Comparison of ENCODE assay signal across 8 cellular contexts in genomic region chr5:62305715-62306493, GRCh38. TPM values are rescaled to one million over a fixed set of nuclear protein-coding genes. Genes with fewer than 3 reads are reported as not detected.
A peak's percentile ranks its signal among the peaks of the same experiment; 100 is the strongest.
DNase-seq lines count a peak whose midpoint lies in the region; ATAC-seq and TF ChIP-seq lines count a peak whose summit lies in the region.

TSS of gene KIF2A (plus strand) at chr5:62306206. CDS start at chr5:62306473, 267 bp downstream.

- H3K36me3 ChIP-seq in DND-41 (ENCODE audit: insufficient read depth, low read length) (peaks cover 15% of the 10 kb centered on the region), KMS-11 (ENCODE audit: insufficient read depth) (no peaks in the 10 kb centered on the region), Panc1 (ENCODE audit: control insufficient read depth, insufficient read depth, low read length) (no peaks in the 10 kb centered on the region; the same call in 1 of the 2 replicates), muscle layer of colon (ENCODE audit: insufficient read depth, low read length) (no peaks in the 10 kb centered on the region)

- in situ Hi-C loops in Panc1 (cut with HindIII; ENCODE audit: low pct_unique_long_range_greater_than_20kb, low sequenced_read_pairs): no loop called here

- DNase-seq in DND-41 (peak; percentile 94), Panc1 (ENCODE audit: low read depth, low spot score) (peak; percentile 47)
- DNase-seq in activated T-cell treated with anti-CD3 and anti-CD28 coated beads, Interleukin-2, amount 50 U/mL, for 4 hours: peak; percentile 87
- peak; percentile 76 to 84 for DNase-seq in stimulated activated CD8-positive, alpha-beta memory T cell treated with anti-CD3 and anti-CD28 coated beads, Interleukin-7, amount 100 ng/mL, for 1 hour (ENCODE audit: low read depth in 2 of 2)

- H3K27me3 ChIP-seq in DND-41 (ENCODE audit: insufficient read depth, low read length, poor library complexity): no peaks in the 10 kb centered on the region
- H3K27me3 ChIP-seq in KMS-11 (ENCODE audit: insufficient read depth, low read depth): no peaks in the 10 kb centered on the region
- no peaks in the 10 kb centered on the region for H3K27me3 ChIP-seq in Panc1 (ENCODE audit: control insufficient read depth, insufficient read depth, low read length)
- H3K27me3 ChIP-seq in muscle layer of colon (ENCODE audit: control insufficient read depth in 1 of 2, insufficient read depth in 2 of 2, low read length in 2 of 2): no peaks in the 10 kb centered on the region

- H3K9ac ChIP-seq in DND-41 (ENCODE audit: low read depth, low read length) (peak within 1 kb of the TSS; percentile 94), KMS-11 (peak within 1 kb of the TSS; percentile 82), muscle layer of colon (ENCODE audit: low read length) (peak within 1 kb of the TSS; percentile 71)

- intact Hi-C loops in Panc1 (cut with micrococcal nuclease; ENCODE audit: unreplicated experiment): no loop called here

- POLR2A ChIA-PET in Panc1 (lab: Charles Lee): no interaction called here

- H3K9me3 Mint-ChIP-seq in activated T-cell treated with anti-CD3 and anti-CD28 coated beads, Interleukin-2, amount 50 U/mL, for 4 hours: no peaks in the 10 kb centered on the region

- peak within 1 kb of the TSS; percentile 100 for H3K4me3 Mint-ChIP-seq in activated T-cell treated with anti-CD3 and anti-CD28 coated beads, Interleukin-2, amount 50 U/mL, for 4 hours

- peak; percentile 23 for TF ChIP-seq CTCF in DND-41 (IDR thresholded peaks at IDR 0.05; ENCODE audit: borderline replicate concordance, extremely low read depth, low read length, poor library complexity, severe bottlenecking)
- TF ChIP-seq CTCF in KMS-11 (conservative IDR thresholded peaks at IDR 0.05; ENCODE audit: low read depth, low read length): no peak
- TF ChIP-seq CTCF in Panc1 (IDR thresholded peaks at IDR 0.05): no peak

- H3K4me2 ChIP-seq in DND-41 (ENCODE audit: insufficient read depth, low read length) (peak within 1 kb of the TSS; percentile 80), KMS-11 (peak within 1 kb of the TSS; percentile 81)

- peaks cover 32% of the 10 kb centered on the region for H4K20me1 ChIP-seq in DND-41 (ENCODE audit: insufficient read depth, low read length)
- H4K20me1 ChIP-seq in KMS-11 (ENCODE audit: insufficient read depth): no peaks in the 10 kb centered on the region

- peaks cover 40% of the 10 kb centered on the region for H3K4me1 ChIP-seq in DND-41 (ENCODE audit: insufficient read depth, low read length)
- peaks cover 27% of the 10 kb centered on the region for H3K4me1 ChIP-seq in KMS-11 (ENCODE audit: low read depth, poor library complexity, severe bottlenecking)
- H3K4me1 ChIP-seq in Panc1 (ENCODE audit: control insufficient read depth, insufficient read depth, low read length): peaks cover 13% of the 10 kb centered on the region
- H3K4me1 ChIP-seq in muscle layer of colon (ENCODE audit: insufficient read depth, low read length): peaks cover 10% of the 10 kb centered on the region

- H3K79me2 ChIP-seq in DND-41 (ENCODE audit: insufficient read depth, low read length) (peaks cover 51% of the 10 kb centered on the region), KMS-11 (ENCODE audit: insufficient read depth, low read depth) (peaks cover 44% of the 10 kb centered on the region)

- H3K4me3 ChIP-seq in DND-41 (ENCODE audit: low read depth in 1 of 2, low read length in 2 of 2): peak within 1 kb of the TSS; percentile 92 to 95
- H3K4me3 ChIP-seq in KMS-11 (IDR thresholded peaks at IDR 0.05; ENCODE audit: insufficient read depth, low read depth, low read length): no peak within 1 kb of the TSS
- peak within 1 kb of the TSS; percentile 89 to 94 for H3K4me3 ChIP-seq in Panc1 (ENCODE audit: low read depth in 2 of 2, low read length in 2 of 2)
- H3K4me3 ChIP-seq in muscle layer of colon (ENCODE audit: low read depth in 1 of 2, low read length in 2 of 2): peak within 1 kb of the TSS; percentile 74 to 81

- H2AFZ ChIP-seq in DND-41 (ENCODE audit: low read depth, low read length) (peak within 1 kb of the TSS; percentile 97), KMS-11 (ENCODE audit: low read depth) (peak within 1 kb of the TSS; percentile 100)

- no TSS peak for BruUV-seq in Panc1 (replicated peaks; lab: Mats Ljungman, UMichigan)

- H3K27ac ChIP-seq in DND-41 (ENCODE audit: low read length) (peak within 1 kb of the TSS; percentile 85), KMS-11 (peak within 1 kb of the TSS; percentile 83), Panc1 (ENCODE audit: low read length) (peak within 1 kb of the TSS; percentile 90), muscle layer of colon (ENCODE audit: low read depth, low read length) (peak within 1 kb of the TSS; percentile 82)

- CTCF ChIA-PET in Panc1 (lab: Charles Lee): interaction anchor here (0.6 kb wide), 1 partner anchor 46 kb away, joined by 8 read pairs; no protein-coding TSS in a partner anchor

- no peaks in the 10 kb centered on the region for H3K9me3 ChIP-seq in DND-41 (ENCODE audit: insufficient read depth, low read length, severe bottlenecking)
- no peaks in the 10 kb centered on the region for H3K9me3 ChIP-seq in Panc1 (ENCODE audit: control insufficient read depth, insufficient read depth, low read depth, low read length)
- no peaks in the 10 kb centered on the region for H3K9me3 ChIP-seq in muscle layer of colon (ENCODE audit: low read length)

- peak; percentile 92 for ATAC-seq in DND-41 (ENCODE audit: insufficient read depth, low read depth)
- peak; percentile 86 for ATAC-seq in GM21786 (IDR thresholded peaks at IDR 0.05; ENCODE audit: unreplicated experiment)
- peak; percentile 98 for ATAC-seq in Panc1
- ATAC-seq in activated T-cell treated with anti-CD3 and anti-CD28 coated beads, Interleukin-2, amount 50 U/mL, for 4 hours: peak; percentile 91 to 92
- peak; percentile 99 for ATAC-seq in esophagus mucosa

- peaks cover 24% of the 10 kb centered on the region for H3K36me3 Mint-ChIP-seq in activated T-cell treated with anti-CD3 and anti-CD28 coated beads, Interleukin-2, amount 50 U/mL, for 4 hours (ENCODE audit: insufficient read depth)

- no peaks in the 10 kb centered on the region for H3K27me3 Mint-ChIP-seq in activated T-cell treated with anti-CD3 and anti-CD28 coated beads, Interleukin-2, amount 50 U/mL, for 4 hours (ENCODE audit: low read depth)

- peaks cover 48% of the 10 kb centered on the region for H3K4me1 Mint-ChIP-seq in activated T-cell treated with anti-CD3 and anti-CD28 coated beads, Interleukin-2, amount 50 U/mL, for 4 hours (ENCODE audit: low read depth)

RNA-seq across cellular contexts. Expression of gene KIF2A, which starts in this region (rescaled TPM):
- total RNA-seq in Panc1 (2021; ENCODE audit: unreplicated experiment): 58.9 TPM
- 33.6 TPM for polyA plus RNA-seq in Panc1 (2012; ENCODE audit: insufficient read length)
- 100 to 1,000 TPM; 103 to 125 (median 125) TPM for total RNA-seq in activated T-cell treated with anti-CD3 and anti-CD28 coated beads, Interleukin-2, amount 50 U/mL, for 4 hours
- 23.3 TPM for total RNA-seq in esophagus mucosa
